In the genomic region with DNA sequence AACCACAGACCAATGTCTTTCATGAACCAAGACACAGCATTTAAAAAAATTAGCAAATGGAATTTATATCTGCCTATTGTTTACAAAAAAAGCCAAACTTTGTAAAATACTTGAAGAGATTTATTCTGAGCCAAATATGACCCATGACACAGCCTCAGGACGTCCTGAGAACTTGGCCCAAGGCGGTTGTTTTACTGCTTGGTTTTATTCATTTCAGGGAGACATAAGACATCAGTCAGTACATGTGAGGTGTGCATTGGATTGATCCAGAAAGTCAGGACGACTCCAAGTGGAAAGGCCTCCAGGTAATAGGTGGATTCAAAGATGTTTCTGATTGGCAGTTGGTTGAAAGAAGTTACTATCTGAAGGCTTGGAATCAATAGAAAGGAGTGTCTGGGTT, we compare ENCODE assay signal across 11 cellular contexts. TPM values are rescaled to one million over a fixed set of nuclear protein-coding genes. Genes with fewer than 3 reads are reported as not detected.
A peak's percentile ranks its signal among the peaks of the same experiment; 100 is the strongest.
DNase-seq lines count a peak whose midpoint lies in the region; ATAC-seq, FAIRE-seq and TF ChIP-seq lines count a peak whose summit lies in the region.
"Had no signal": no experiment of that assay in that cellular context is flagged by ENCODE, and none has a peak within 500 bp of the region (broad histone marks: within the 10 kb centered on the region; RNA-seq: fewer than 3 reads in every experiment).

No MANE protein-coding gene starts in this region.

- DNase-seq in AG04449 (ENCODE audit: low read depth, low spot score) = no peak
- DNase-seq in HFFc6 = no peak
- DNase-seq in GM12878 (ENCODE audit: low read depth, low spot score) = no peak
- DNase-seq in mesothelial cell of epicardium (ENCODE audit: low spot score in 2 of 2, unreplicated experiment in 2 of 2) = peak in 1 of 2 experiments; percentile 16
- DNase-seq in NCI-H526 (lab: John Stamatoyannopoulos, UW) = no peak
- no peak for DNase-seq in gastrocnemius medialis
- DNase-seq: COR-L47 had no signal

- H3K27ac ChIP-seq in GM12878 (ENCODE audit: control insufficient read depth, insufficient read depth) = no peak overlapping the region
- H3K27ac ChIP-seq in gastrocnemius medialis = no peak overlapping the region

- RAD21 ChIA-PET in GM12878 (lab: Charles Lee; ENCODE audit: unreplicated experiment) = interaction anchor here (0.9 kb wide), 1 partner anchor 136 kb away, joined by 3 read pairs; no protein-coding TSS in a partner anchor

- BruUV-seq in GM12878 (replicated peaks; lab: Mats Ljungman, UMichigan) = TSS peak; percentile 73

- H3K27me3 ChIP-seq in GM12878 (replicated peaks in 1 of 2; ENCODE audit: control insufficient read depth in 2 of 2, insufficient read depth in 2 of 2, low read length in 1 of 2) (no peaks in the 10 kb centered on the region), gastrocnemius medialis (peaks cover 0 to 3% (median 0%) of the 10 kb centered on the region in 3 donors)

- H3K27me3 Mint-ChIP-seq in HFFc6 (ENCODE audit: insufficient read depth) (peaks cover 8% of the 10 kb centered on the region), mesothelial cell of epicardium (ENCODE audit: low read depth) (no peaks in the 10 kb centered on the region)

- no peak for TF ChIP-seq CTCF in AG04449 (IDR thresholded peaks at IDR 0.05; ENCODE audit: insufficient read depth, low read length, missing control alignments)
- TF ChIP-seq CTCF in HFFc6 (IDR thresholded peaks at IDR 0.05) = no peak
- no peak for TF ChIP-seq CTCF in GM12878 (IDR thresholded peaks at IDR 0.05 in 2 of 3, conservative IDR thresholded peaks at IDR 0.05 in 1 of 3; ENCODE audit: control insufficient read depth in 2 of 3, extremely low read depth in 1 of 3, insufficient read depth in 1 of 3, low read depth in 3 of 3, low read length in 3 of 3)
- TF ChIP-seq CTCF in mesothelial cell of epicardium (IDR thresholded peaks at IDR 0.05; ENCODE audit: unreplicated experiment) = peak; percentile 1
- no peak for TF ChIP-seq CTCF in gastrocnemius medialis (IDR thresholded peaks at IDR 0.05 in 4 of 5, conservative IDR thresholded peaks at IDR 0.05 in 1 of 5)

- SMC1A ChIA-PET in GM12878 (lab: Charles Lee; ENCODE audit: uncharacterized antibody, unreplicated experiment) = interaction anchor here (1.1 to 4.8 kb wide), 6 partner anchors 11 to 267 kb away, joined by 3 to 23 read pairs (median 4); no protein-coding TSS in a partner anchor

- H4K20me1 ChIP-seq in GM12878 (ENCODE audit: control insufficient read depth, insufficient read depth) = no peaks in the 10 kb centered on the region

- no peak overlapping the region for H3K4me2 ChIP-seq in GM12878 (ENCODE audit: control insufficient read depth, insufficient read depth)

- TF ChIP-seq RAD21 in GM12878 (IDR thresholded peaks at IDR 0.05; ENCODE audit: insufficient read depth, low read depth, low read length) = no peak

- peaks cover 57% of the 10 kb centered on the region for H3K4me1 Mint-ChIP-seq in HFFc6 (ENCODE audit: low read depth)
- H3K4me1 Mint-ChIP-seq in mesothelial cell of epicardium = peaks cover 41% of the 10 kb centered on the region

- peak overlapping the region; percentile 80 for H3K4me3 ChIP-seq in AG04449 (ENCODE audit: low read depth, low read length)
- H3K4me3 ChIP-seq in GM12878 = no peak overlapping the region
- no peak overlapping the region for H3K4me3 ChIP-seq in gastrocnemius medialis

- H3K36me3 ChIP-seq in GM12878 (ENCODE audit: control insufficient read depth in 2 of 2, insufficient read depth in 2 of 2, low read length in 1 of 2) (peaks cover 0 to 2% of the 10 kb centered on the region in 2 experiments; a peak in 2 of 4 replicates), gastrocnemius medialis (peaks cover 0 to 15% of the 10 kb centered on the region in 2 donors)

- POLR2A ChIA-PET in AG04449 (lab: Yijun Ruan, JAX) = no interaction called here
- POLR2A ChIA-PET in GM12878 (lab: Charles Lee) = no interaction called here

- peaks cover 4% of the 10 kb centered on the region for H3K79me2 ChIP-seq in GM12878 (ENCODE audit: control insufficient read depth, insufficient read depth, low read length)

- no peak for TF ChIP-seq EP300 in GM12878 (IDR thresholded peaks at IDR 0.05; ENCODE audit: borderline replicate concordance in 1 of 2, control insufficient read depth in 1 of 2, low read depth in 2 of 2, low read length in 2 of 2)

- no peak overlapping the region for H2AFZ ChIP-seq in GM12878 (ENCODE audit: control insufficient read depth, low read depth, low read length)

- WGBS in GM12878 (ENCODE audit: insufficient coverage, insufficient replicate concordance, low lambda C conversion rate, missing lambda C conversion rate) = 69% methylated on average over 3 of the region's 3 CpGs

- CTCF ChIA-PET in AG04449 (lab: Yijun Ruan, JAX) = interaction anchor here (1.1 to 18.2 kb wide), 8 partner anchors 21 to 164 kb away, joined by 3 to 304 read pairs (median 6); no protein-coding TSS in a partner anchor
- CTCF ChIA-PET in GM12878 (lab: Yijun Ruan, JAX) = interaction anchor here (0.9 to 8.2 kb wide), 5 partner anchors 20 to 533 kb away, joined by 3 to 87 read pairs (median 6); no protein-coding TSS in a partner anchor

- H3K9me3 Mint-ChIP-seq in HFFc6 = no peaks in the 10 kb centered on the region
- no peaks in the 10 kb centered on the region for H3K9me3 Mint-ChIP-seq in mesothelial cell of epicardium

- 0 out of 2 replicates have a peak, but pooled peaks cover 5% of the 10 kb centered on the region for H3K4me1 ChIP-seq in GM12878 (ENCODE audit: control insufficient read depth, insufficient read depth, low read length)
- H3K4me1 ChIP-seq in gastrocnemius medialis = peaks cover 30 to 40% of the 10 kb centered on the region in 2 donors

- H3K27ac Mint-ChIP-seq in HFFc6 = peak overlapping the region; percentile 33
- H3K27ac Mint-ChIP-seq in mesothelial cell of epicardium = no peak overlapping the region

- intact Hi-C loops in GM12878 (cut with micrococcal nuclease; ENCODE audit: unreplicated experiment) = loop anchor here (5.0 kb wide), 2 partner anchors 147 to 303 kb away; no protein-coding TSS in a partner anchor
- intact Hi-C loops in gastrocnemius medialis (cut with DNase I; ENCODE audit: low total_unique reads) = loop anchor here (5.0 kb wide), 2 partner anchors 152 to 337 kb away; no protein-coding TSS in a partner anchor

- no peaks in the 10 kb centered on the region for H3K9me3 ChIP-seq in GM12878 (replicated peaks; ENCODE audit: control insufficient read depth, insufficient read depth, low read length)
- H3K9me3 ChIP-seq in gastrocnemius medialis = no peaks in the 10 kb centered on the region

- peak overlapping the region; percentile 74 for H3K4me3 Mint-ChIP-seq in HFFc6
- H3K4me3 Mint-ChIP-seq in mesothelial cell of epicardium = peak overlapping the region; percentile 59

- in situ Hi-C loops in GM12878 (cut with MboI) (no loop called here), gastrocnemius medialis (cut with MboI; ENCODE audit: low sequenced_read_pairs in 4 of 4) (loop anchor here in 1 of 4 donors (10.0 to 25.0 kb wide), 3 partner anchors 144 to 352 kb away; a partner anchor contains a TSS)

- no peak overlapping the region for H3K9ac ChIP-seq in GM12878 (ENCODE audit: control insufficient read depth, insufficient read depth, low read length)

- ATAC-seq in GM12878 (no peak), HG02759 (IDR thresholded peaks at IDR 0.05; ENCODE audit: unreplicated experiment) (no peak), HG03097 (IDR thresholded peaks at IDR 0.05; ENCODE audit: low FRiP score, unreplicated experiment) (no peak), gastrocnemius medialis (no peak)

- FAIRE-seq in GM12878 (lab: Jason Lieb, UNC) = no peak
- FAIRE-seq: RCC 7860, urothelium cell line had no signal

- H3K36me3 Mint-ChIP-seq in HFFc6 (ENCODE audit: low read depth) = peaks cover 25% of the 10 kb centered on the region
- H3K36me3 Mint-ChIP-seq in mesothelial cell of epicardium = peaks cover 11% of the 10 kb centered on the region

- TF ChIP-seq POLR2A in GM12878 (IDR thresholded peaks at IDR 0.05; ENCODE audit: low read depth, low read length) (no peak), gastrocnemius medialis (IDR thresholded peaks at IDR 0.05) (no peak)

RNA-seq across cellular contexts. Expression of a gene that starts 1.4 kb away (rescaled TPM):
- total RNA-seq in HFFc6 (2021; fragmentation: NEBNext Ultra II Directional; extraction: Animal tissue kit (Norgen Biotek cat#: 25700)) = 100 to 1,000 TPM in 1 of 6 experiments, 10 to 100 TPM in 5; 78.2 to 112 (median 80.3) TPM
- total RNA-seq in GM12878 (2013; cell fraction: nucleolus; rRNA removed) = 49.9 and 52.0 TPM in 2 replicates
- total RNA-seq in GM12878 (2014; rRNA removed) (5.3 and 7.6 TPM in 2 replicates), GM12878 (2014; rRNA removed; fragmentation: Illumina TruSeq; extraction: Trizol) (3.6 and 4.5 TPM in 2 replicates), GM12878 (2021) (11.8 and 15.1 TPM in 2 replicates), mesothelial cell of epicardium (62.5 to 64.7 TPM (median 63.4 TPM) in 3 replicates), gastrocnemius medialis (10 to 100 TPM in 1 of 4 donors, 1 to 10 TPM in 3; 4.8 to 11.0 (median 5.9) TPM)
- 5.5 TPM for polyA plus RNA-seq in GM12878 (2011; ENCODE audit: low read depth)
- polyA plus RNA-seq in GM12878 (2011; rRNA removed) (8.0 and 9.1 TPM in 2 replicates), GM12878 (2014; fragmentation: Illumina TruSeq; extraction: Trizol) (4.7 and 8.0 TPM in 2 replicates), GM12878 (2014; fragmentation: Nextera tagmentation; extraction: Ambion mirVana) (1 to 10 TPM; 1.2 to 1.6 TPM), GM12878 (2014; rRNA removed) (12.2 and 12.7 TPM in 2 replicates), GM12878 (2016; fragmentation: Nextera tagmentation; extraction: Ambion mirVana) (1 to 10 TPM; 5.2 to 6.0 TPM)
- 7.5 and 9.1 TPM in 2 replicates for polyA plus RNA-seq in GM12878 (2011; cell fraction: cytosol; rRNA removed)
- polyA plus RNA-seq in GM12878 (2011; cell fraction: nucleus; rRNA removed) = 97.7 and 118 TPM in 2 replicates
- polyA plus RNA-seq in GM12878 (2012) = 13.8 and 15.7 TPM in 2 replicates
- polyA minus RNA-seq in GM12878 (2011; rRNA and poly(A)+ RNA removed) = 6.0 and 9.5 TPM in 2 replicates
- 0.67 and 1.8 TPM in 2 replicates for polyA minus RNA-seq in GM12878 (2011; cell fraction: cytosol; rRNA and poly(A)+ RNA removed)
- 19.7 and 22.3 TPM in 2 replicates for polyA minus RNA-seq in GM12878 (2011; cell fraction: nucleus; rRNA and poly(A)+ RNA removed)
